1 cellular context compared by ENCODE assay signal in the genomic region with DNA sequence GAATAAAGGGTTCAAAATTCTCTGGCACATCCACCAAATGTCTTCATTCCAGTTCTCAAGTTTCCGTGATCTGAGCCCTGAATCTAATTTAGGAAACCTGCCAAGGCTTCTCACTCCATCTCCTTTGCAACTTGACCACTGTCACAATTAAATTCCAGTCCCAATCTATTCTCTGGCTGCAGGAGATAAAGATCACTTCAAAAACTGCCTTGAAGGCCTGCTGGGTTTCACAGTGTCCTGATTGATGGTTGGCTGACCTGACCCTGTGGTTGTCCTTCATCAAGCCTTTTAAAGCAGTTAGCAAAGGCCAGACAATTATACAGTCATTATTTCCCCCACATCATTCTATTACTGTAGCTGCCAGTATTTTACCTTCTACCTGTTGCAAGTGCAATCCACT.
TF ChIP-seq lines count a peak whose summit lies in the region.

No MANE protein-coding gene starts in this region.

TF ChIP-seq in SK-N-SH, 30 proteins besides CTCF, POLR2A, EP300 and RAD21 (continued from another document):
- no peak for TF ChIP-seq REST (IDR thresholded peaks at IDR 0.05; ENCODE audit: low read depth, low read length)
